In the genomic region with DNA sequence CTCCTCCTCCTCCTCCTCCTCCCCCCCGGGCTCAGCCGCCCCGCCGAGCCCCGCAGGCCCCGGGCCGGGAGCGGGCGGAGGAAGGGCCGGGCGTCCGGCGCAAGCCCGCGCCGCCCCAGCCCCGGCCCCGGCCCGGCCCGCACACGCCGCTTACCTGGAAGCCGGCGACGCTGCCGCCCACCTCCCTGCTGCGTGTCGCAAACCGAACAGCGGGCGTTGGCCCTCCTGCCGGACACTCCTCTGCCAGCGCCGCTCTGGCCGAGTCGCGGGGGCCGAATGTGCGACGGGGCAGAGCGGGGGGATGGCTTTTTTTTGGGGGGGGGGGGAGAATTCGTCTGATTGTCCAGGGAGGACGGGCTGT, we compare ENCODE assay signal across 12 cellular contexts. TPM values are rescaled to one million over a fixed set of nuclear protein-coding genes. Genes with fewer than 3 reads are reported as not detected.
A peak's percentile ranks its signal among the peaks of the same experiment; 100 is the strongest.
DNase-seq lines count a peak whose midpoint lies in the region; ATAC-seq and TF ChIP-seq lines count a peak whose summit lies in the region.
"Had no signal": no experiment of that assay in that cellular context is flagged by ENCODE, and none has a peak within 500 bp of the region (broad histone marks: within the 10 kb centered on the region; RNA-seq: fewer than 3 reads in every experiment).

No MANE protein-coding gene starts in this region.

- DNase-seq in BJ (ENCODE audit: low read depth) (no peak), RWPE2 (ENCODE audit: low spot score) (no peak), heart right ventricle (peak in 1 of 2 donors; percentile 20), progenitor cell of endocrine pancreas (ENCODE audit: low spot score, unreplicated experiment) (no peak), OCI-M1 (lab: John Stamatoyannopoulos, UW) (no peak)
- DNase-seq: activated effector memory CD4-positive, alpha-beta T cell treated with anti-CD3 and anti-CD28 coated beads, Interleukin-2, amount 50 U/mL, for 16 hours; foreskin melanocyte; SHP77 treated with DMSO at 0.1 percent for 48 hours had no signal

- H3K27ac ChIP-seq in RWPE2 (ENCODE audit: poor library complexity, severe bottlenecking) = no peak overlapping the region
- H3K27ac ChIP-seq in heart right ventricle = peak overlapping the region in 8 of 10 donors; percentile 46 to 84 (median 80)
- H3K27ac ChIP-seq: thyroid gland had no signal

- H3K4me1 Mint-ChIP-seq in progenitor cell of endocrine pancreas (ENCODE audit: low read depth) = peaks cover 9% of the 10 kb centered on the region

- no peaks in the 10 kb centered on the region for H3K9me3 Mint-ChIP-seq in progenitor cell of endocrine pancreas (ENCODE audit: low read depth)

- intact Hi-C loops in heart right ventricle (cut with DNase I) = loop anchor here in 2 of 10 donors (5.0 kb wide), 2 partner anchors 36 to 41 kb away; no protein-coding TSS in a partner anchor

- H3K27me3 Mint-ChIP-seq in progenitor cell of endocrine pancreas = peaks cover 40% of the 10 kb centered on the region

- 0 to 2% methylated on average over 15 to 42 of the region's 43 CpGs for WGBS in heart right ventricle, 2 donors

- TF ChIP-seq CTCF in BJ (IDR thresholded peaks at IDR 0.05; ENCODE audit: insufficient read depth, low read depth, low read length) = no peak
- TF ChIP-seq CTCF in RWPE2 (IDR thresholded peaks at IDR 0.05; ENCODE audit: poor library complexity, severe bottlenecking) = no peak
- no peak for TF ChIP-seq CTCF in heart right ventricle (IDR thresholded peaks at IDR 0.05)
- no peak for TF ChIP-seq CTCF in progenitor cell of endocrine pancreas (IDR thresholded peaks at IDR 0.05; ENCODE audit: unreplicated experiment)

- H3K36me3 ChIP-seq in BJ (ENCODE audit: control insufficient read depth, insufficient read depth, low read length) (peaks cover 6% of the 10 kb centered on the region), RWPE2 (ENCODE audit: low read depth) (no peaks in the 10 kb centered on the region), heart right ventricle (peaks cover 0 to 11% (median 0%) of the 10 kb centered on the region in 9 donors)
- H3K36me3 ChIP-seq: thyroid gland had no signal

- ATAC-seq in RWPE2 (ENCODE audit: low read depth) (no peak), heart right ventricle (peak in 3 of 8 donors; percentile 5 to 23 (median 12)), GM18868 (IDR thresholded peaks at IDR 0.05; ENCODE audit: unreplicated experiment) (no peak), HG02571 (IDR thresholded peaks at IDR 0.05; ENCODE audit: unreplicated experiment) (no peak)
- no peak for ATAC-seq in activated CD4-positive, CD25-positive, alpha-beta regulatory T cell treated with anti-CD3 and anti-CD28 coated beads, Interleukin-2, amount 50 U/mL, for 24 hours

- H3K9me3 ChIP-seq in RWPE2 (ENCODE audit: severe bottlenecking) (no peaks in the 10 kb centered on the region), heart right ventricle (no peaks in the 10 kb centered on the region)
- H3K9me3 ChIP-seq: thyroid gland had no signal

- H3K4me1 ChIP-seq in RWPE2 (ENCODE audit: insufficient read depth, poor library complexity, severe bottlenecking) = no peaks in the 10 kb centered on the region
- H3K4me1 ChIP-seq in heart right ventricle = peaks cover 0 to 40% (median 6%) of the 10 kb centered on the region in 9 donors

- POLR2A ChIA-PET in BJ (lab: Charles Lee) = no interaction called here

- no peak overlapping the region for H3K27ac Mint-ChIP-seq in progenitor cell of endocrine pancreas

- H3K4me3 ChIP-seq in BJ (ENCODE audit: low read depth, low read length) (peak overlapping the region; percentile 53), RWPE2 (ENCODE audit: severe bottlenecking) (peak overlapping the region; percentile 33), heart right ventricle (peak overlapping the region in 9 of 10 donors; percentile 44 to 61 (median 55))

- peak overlapping the region; percentile 77 for H3K4me3 Mint-ChIP-seq in progenitor cell of endocrine pancreas (ENCODE audit: low read depth)

- peaks cover 16% of the 10 kb centered on the region for H3K27me3 ChIP-seq in BJ (ENCODE audit: control insufficient read depth, insufficient read depth, low read length)
- peaks cover 64% of the 10 kb centered on the region for H3K27me3 ChIP-seq in RWPE2 (ENCODE audit: insufficient read depth, poor library complexity, severe bottlenecking)
- peaks cover 10 to 95% (median 72%) of the 10 kb centered on the region in 7 donors for H3K27me3 ChIP-seq in heart right ventricle

- CTCF ChIA-PET in BJ (lab: Yijun Ruan, JAX) = interaction anchor here (0.6 to 21.8 kb wide), 9 partner anchors 9 to 425 kb away, joined by 3 to 1066 read pairs (median 3); no protein-coding TSS in a partner anchor

- H3K36me3 Mint-ChIP-seq in progenitor cell of endocrine pancreas (ENCODE audit: insufficient read depth) = peaks cover 11% of the 10 kb centered on the region

RNA-seq across cellular contexts. Expression of a gene that starts 1.1 kb away (rescaled TPM):
- polyA plus RNA-seq in BJ (2011; rRNA removed) (20.3 and 20.4 TPM in 2 replicates), heart right ventricle (10 to 100 TPM; 36.0 to 85.9 TPM)
- 32.1 and 98.2 TPM in 2 replicates for polyA minus RNA-seq in BJ (2011; rRNA and poly(A)+ RNA removed)
- total RNA-seq in heart right ventricle (100 to 1,000 TPM in 3 of 10 donors, 10 to 100 TPM in 7; 68.8 to 195 (median 81.6) TPM), progenitor cell of endocrine pancreas (4,678 and 5,100 TPM in 2 replicates)

RNA-seq across cellular contexts. Expression of a gene that starts 23.0 kb away (rescaled TPM):
- polyA plus RNA-seq in BJ (2011; rRNA removed) (not detected in 2 replicates), heart right ventricle (1 to 10 TPM in 1 of 2 donors, not detected in 1; 3.3 TPM)
- not detected in 2 replicates for polyA minus RNA-seq in BJ (2011; rRNA and poly(A)+ RNA removed)
- total RNA-seq in heart right ventricle (1 to 10 TPM in 1 of 10 donors, under 1 TPM in 1, not detected in 8; 0.76 to 1.0 TPM), progenitor cell of endocrine pancreas (68.7 and 75.2 TPM in 2 replicates)
- total RNA-seq: thyroid gland had no signal

RNA-seq across cellular contexts. Expression of a gene that starts 33.6 kb away (rescaled TPM):
- polyA plus RNA-seq in BJ (2011; rRNA removed) (not detected in 2 replicates), heart right ventricle (under 1 TPM; 0.14 to 0.15 TPM)
- not detected in 2 replicates for polyA minus RNA-seq in BJ (2011; rRNA and poly(A)+ RNA removed)
- total RNA-seq in heart right ventricle (not detected), progenitor cell of endocrine pancreas (0.53 and 1.1 TPM in 2 replicates)
- total RNA-seq: thyroid gland had no signal

Comparison
In these comparisons a context has a peak if more than half of its experiments do, and no peak if none do; other contexts are left out.
1. RNA of a gene that starts 1.1 kb away (total RNA-seq): 4,678 to 5,100 TPM in progenitor cell of endocrine pancreas; 68.8 to 195 TPM in heart right ventricle; every median in the first group is over 10 times any median in the second.
2. RNA of a gene that starts 23.0 kb away (total RNA-seq): 68.7 to 75.2 TPM in progenitor cell of endocrine pancreas; 0.76 to 1.0 TPM in heart right ventricle; every median in the first group is over 10 times any median in the second.
3. Peak in every context shown above with its lines, with median percentiles within 50 percentile points of each other: H3K4me3 ChIP-seq.